In the genomic region with DNA sequence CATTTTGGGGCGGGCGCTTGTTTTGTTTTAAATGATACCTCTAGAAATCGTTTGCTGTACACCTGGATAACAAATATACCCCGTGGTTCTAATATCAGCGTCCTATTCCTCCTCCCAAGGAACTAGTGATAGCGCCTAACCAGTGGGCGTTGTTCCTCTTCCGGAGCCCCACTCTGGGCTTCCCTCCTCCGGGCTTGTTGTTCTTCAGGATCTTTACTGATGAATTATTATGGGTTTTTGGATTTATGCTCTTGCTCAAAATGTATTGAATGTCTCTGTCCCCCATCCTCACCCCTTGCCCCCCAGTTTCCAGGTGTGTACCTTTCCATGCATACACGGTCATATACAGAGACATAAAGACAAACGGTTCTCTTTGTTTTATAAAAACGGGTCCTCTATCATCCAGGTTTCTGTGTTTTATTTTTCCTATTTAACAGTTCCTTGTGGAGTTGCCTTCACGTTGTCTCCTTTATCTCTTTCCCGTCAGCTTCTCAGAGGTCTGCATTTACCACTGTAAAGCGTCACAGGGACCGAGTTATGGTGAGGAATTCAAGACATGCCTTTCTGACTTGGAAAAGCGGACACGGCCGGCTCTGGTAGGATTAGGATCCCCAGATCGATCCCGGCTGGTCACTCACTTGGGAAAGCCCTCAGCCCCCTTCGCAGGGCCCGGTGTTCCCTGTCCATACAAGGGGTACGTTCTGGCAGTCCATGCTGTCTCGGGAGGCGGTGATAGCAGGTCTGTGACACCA, we compare ENCODE assay signal across 8 cellular contexts. TPM values are rescaled to one million over a fixed set of nuclear protein-coding genes. Genes with fewer than 3 reads are reported as not detected.
DNase-seq lines count a peak whose midpoint lies in the region; ATAC-seq and TF ChIP-seq lines count a peak whose summit lies in the region.

No MANE protein-coding gene starts in this region.

- H3K36me3 ChIP-seq in suprapubic skin = no peaks in the 10 kb centered on the region

- H3K9me3 ChIP-seq in suprapubic skin = no peaks in the 10 kb centered on the region

- WGBS in suprapubic skin = 15% methylated on average over 26 of the region's 26 CpGs

- peaks cover 7% of the 10 kb centered on the region for H3K36me3 Mint-ChIP-seq in T-helper 1 cell treated with Interleukin-12 subunit alpha and Interleukin-12 subunit beta and Interleukin-4 antibody, amounts not matched to agents 30 μg/mL and 1 μg/mL, for 36 hours (ENCODE audit: low read depth)

- TF ChIP-seq EP300 in suprapubic skin (IDR thresholded peaks at IDR 0.05) = no peak

- no peaks in the 10 kb centered on the region for H3K27me3 ChIP-seq in layer of hippocampus (ENCODE audit: control insufficient read depth, insufficient read depth, low read length)
- no peaks in the 10 kb centered on the region for H3K27me3 ChIP-seq in suprapubic skin

- H3K27ac Mint-ChIP-seq in T-helper 1 cell treated with Interleukin-12 subunit alpha and Interleukin-12 subunit beta and Interleukin-4 antibody, amounts not matched to agents 30 μg/mL and 1 μg/mL, for 36 hours = no peak overlapping the region

- H3K9me3 Mint-ChIP-seq in T-helper 1 cell treated with Interleukin-12 subunit alpha and Interleukin-12 subunit beta and Interleukin-4 antibody, amounts not matched to agents 30 μg/mL and 1 μg/mL, for 36 hours = no peaks in the 10 kb centered on the region

- H3K27me3 Mint-ChIP-seq in T-helper 1 cell treated with Interleukin-12 subunit alpha and Interleukin-12 subunit beta and Interleukin-4 antibody, amounts not matched to agents 30 μg/mL and 1 μg/mL, for 36 hours (ENCODE audit: low read depth) = peaks cover 49% of the 10 kb centered on the region

- in situ Hi-C loops in KBM-7 (cut with MboI; ENCODE audit: low pct_unique_long_range_greater_than_20kb, low sequenced_read_pairs) = no loop called here

- H3K4me3 ChIP-seq in suprapubic skin = peak overlapping the region; percentile 81

- no peak for TF ChIP-seq POLR2A in suprapubic skin (IDR thresholded peaks at IDR 0.05)

- H3K4me1 ChIP-seq in suprapubic skin = peaks cover 65% of the 10 kb centered on the region

- H3K27ac ChIP-seq in angular gyrus (ENCODE audit: low read depth, low read length) (peak overlapping the region; percentile 94), layer of hippocampus (ENCODE audit: low read depth, low read length) (peak overlapping the region; percentile 96), suprapubic skin (peak overlapping the region; percentile 93)

- peak overlapping the region; percentile 74 for H3K4me3 Mint-ChIP-seq in T-helper 1 cell treated with Interleukin-12 subunit alpha and Interleukin-12 subunit beta and Interleukin-4 antibody, amounts not matched to agents 30 μg/mL and 1 μg/mL, for 36 hours

- no peak for DNase-seq in T-helper 1 cell
- DNase-seq in suprapubic skin (ENCODE audit: low spot score in 2 of 2) = no peak
- no peak for DNase-seq in KBM-7

- peaks cover 41% of the 10 kb centered on the region for H3K4me1 Mint-ChIP-seq in T-helper 1 cell treated with Interleukin-12 subunit alpha and Interleukin-12 subunit beta and Interleukin-4 antibody, amounts not matched to agents 30 μg/mL and 1 μg/mL, for 36 hours (ENCODE audit: low read depth)

- ATAC-seq in HG02885 (IDR thresholded peaks at IDR 0.05; ENCODE audit: poor library complexity, unreplicated experiment) (no peak), GM21529 (IDR thresholded peaks at IDR 0.05; ENCODE audit: unreplicated experiment) (no peak)

- TF ChIP-seq CTCF in suprapubic skin (IDR thresholded peaks at IDR 0.05) = no peak

RNA-seq across cellular contexts. Expression of a gene that starts 0.7 kb away (rescaled TPM):
- 100 to 1,000 TPM in 1 of 4 donors, 10 to 100 TPM in 3; 60.4 to 140 (median 96.5) TPM for total RNA-seq in suprapubic skin
